ENCODE assay signal across 11 cellular contexts in the genomic region with DNA sequence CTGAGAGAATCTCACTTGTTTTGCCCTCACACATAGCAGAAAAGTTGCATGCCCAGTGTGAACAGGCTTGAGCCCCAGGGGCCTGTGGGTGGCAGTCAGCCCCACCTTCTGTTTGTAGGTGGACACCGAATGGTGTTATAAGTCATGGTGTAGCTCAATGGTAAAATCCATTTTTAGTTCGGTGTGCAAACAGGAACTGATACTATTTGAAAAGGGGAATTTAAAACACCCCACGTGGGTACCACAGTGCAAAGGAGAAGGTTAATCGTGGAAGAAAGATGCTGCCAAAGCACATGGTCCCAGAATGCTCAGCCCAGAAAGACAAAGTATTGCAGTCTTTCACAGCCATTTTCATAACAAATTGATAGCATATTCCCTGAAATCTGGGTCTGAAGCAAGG.
DNase-seq lines count a peak whose midpoint lies in the region; ATAC-seq, FAIRE-seq and TF ChIP-seq lines count a peak whose summit lies in the region.
"Had no signal": no experiment of that assay in that cellular context is flagged by ENCODE, and none has a peak within 500 bp of the region (broad histone marks: within the 10 kb centered on the region; RNA-seq: fewer than 3 reads in every experiment).

No MANE protein-coding gene starts in this region.

- no peak overlapping the region for H3K4me3 ChIP-seq in GM12878
- H3K4me3 ChIP-seq: left ventricle myocardium inferior had no signal

- peak; percentile 43 to 59; a peak in 2 of 4 replicates for TF ChIP-seq EP300 in GM12878 (IDR thresholded peaks at IDR 0.05; ENCODE audit: borderline replicate concordance in 1 of 2, control insufficient read depth in 1 of 2, low read depth in 2 of 2, low read length in 2 of 2)

- no peak for TF ChIP-seq POLR2A in GM12878 (IDR thresholded peaks at IDR 0.05; ENCODE audit: low read depth, low read length)

- no TSS peak for BruUV-seq in GM12878 (replicated peaks; lab: Mats Ljungman, UMichigan)

- peak overlapping the region; percentile 54 for H2AFZ ChIP-seq in GM12878 (ENCODE audit: control insufficient read depth, low read depth, low read length)

- no peaks in the 10 kb centered on the region for H3K79me2 ChIP-seq in GM12878 (ENCODE audit: control insufficient read depth, insufficient read depth, low read length)

- peak; percentile 58 for DNase-seq in GM12878 (ENCODE audit: low read depth, low spot score)
- no peak for DNase-seq in left colon
- no peak for DNase-seq in DMS 273 treated with DMSO at 0.1 percent for 48 hours (lab: John Stamatoyannopoulos, UW)
- DNase-seq in retina = no peak
- no peak for DNase-seq in DMS153 (lab: John Stamatoyannopoulos, UW)
- DNase-seq: H7, left ventricle myocardium inferior, NCI-H1417 had no signal

- CTCF ChIA-PET in GM12878 (lab: Yijun Ruan, JAX) = interaction anchor here (0.6 to 9.0 kb wide), 18 partner anchors 10 to 446 kb away, joined by 3 to 188 read pairs (median 4); no protein-coding TSS in a partner anchor

- H3K27ac ChIP-seq in GM12878 (ENCODE audit: control insufficient read depth, insufficient read depth) = 0 out of 2 replicates have a peak overlapping the region, but pooled peaks have one; percentile 38
- H3K27ac ChIP-seq: left ventricle myocardium inferior had no signal

- no peaks in the 10 kb centered on the region for H3K36me3 ChIP-seq in GM12878 (ENCODE audit: control insufficient read depth in 2 of 2, insufficient read depth in 2 of 2, low read length in 1 of 2)
- H3K36me3 ChIP-seq: left ventricle myocardium inferior had no signal

- POLR2A ChIA-PET in GM12878 (lab: Charles Lee) = interaction anchor here (1.3 to 2.0 kb wide), 4 partner anchors 11 to 240 kb away, joined by 3 to 14 read pairs (median 4); no protein-coding TSS in a partner anchor

- TF ChIP-seq RAD21 in GM12878 (IDR thresholded peaks at IDR 0.05; ENCODE audit: insufficient read depth, low read depth, low read length) = no peak

- H3K9me3 ChIP-seq in GM12878 (replicated peaks; ENCODE audit: control insufficient read depth, insufficient read depth, low read length) = no peaks in the 10 kb centered on the region; the same call in 2 of the 3 replicates
- H3K9me3 ChIP-seq: left ventricle myocardium inferior had no signal

- peak overlapping the region; percentile 54 for H3K4me2 ChIP-seq in GM12878 (ENCODE audit: control insufficient read depth, insufficient read depth)

- H4K20me1 ChIP-seq in GM12878 (ENCODE audit: control insufficient read depth, insufficient read depth) = no peaks in the 10 kb centered on the region

- H3K9ac ChIP-seq in GM12878 (ENCODE audit: control insufficient read depth, insufficient read depth, low read length) = no peak overlapping the region

- RAD21 ChIA-PET in GM12878 (lab: Charles Lee; ENCODE audit: unreplicated experiment) = interaction anchor here (0.8 to 9.3 kb wide), 19 partner anchors 8 to 447 kb away, joined by 3 to 73 read pairs (median 4); no protein-coding TSS in a partner anchor

- SMC1A ChIA-PET in GM12878 (lab: Charles Lee; ENCODE audit: uncharacterized antibody, unreplicated experiment) = interaction anchor here (0.7 to 14.6 kb wide), 22 partner anchors 10 to 447 kb away, joined by 3 to 217 read pairs (median 4); no protein-coding TSS in a partner anchor

- H3K4me1 ChIP-seq in GM12878 (ENCODE audit: control insufficient read depth, insufficient read depth, low read length) = peaks cover 15% of the 10 kb centered on the region

- peak; percentile 62 for FAIRE-seq in GM12878 (lab: Jason Lieb, UNC)

- TF ChIP-seq CTCF in GM12878 (IDR thresholded peaks at IDR 0.05 in 2 of 3, conservative IDR thresholded peaks at IDR 0.05 in 1 of 3; ENCODE audit: control insufficient read depth in 2 of 3, extremely low read depth in 1 of 3, insufficient read depth in 1 of 3, low read depth in 3 of 3, low read length in 3 of 3) = peak in 1 of 3 experiments; percentile 14; a peak in 1 of 6 replicates

- no peaks in the 10 kb centered on the region for H3K27me3 ChIP-seq in GM12878 (replicated peaks in 1 of 2; ENCODE audit: control insufficient read depth in 2 of 2, insufficient read depth in 2 of 2, low read length in 1 of 2)

- peak; percentile 85 for ATAC-seq in GM18520 (IDR thresholded peaks at IDR 0.05; ENCODE audit: unreplicated experiment)
- ATAC-seq in GM21528 (IDR thresholded peaks at IDR 0.05; ENCODE audit: low FRiP score, unreplicated experiment) = peak; percentile 92
- ATAC-seq in HG03139 (IDR thresholded peaks at IDR 0.05; ENCODE audit: unreplicated experiment) = peak; percentile 87
- ATAC-seq in GM12878 = peak; percentile 96
- ATAC-seq in left colon = no peak

- in situ Hi-C loops in GM12878 (cut with MboI) = no loop called here

- WGBS in GM12878 (ENCODE audit: insufficient coverage, insufficient replicate concordance, low lambda C conversion rate, missing lambda C conversion rate) = 3% methylated on average over 4 of the region's 4 CpGs

- intact Hi-C loops in GM12878 (cut with micrococcal nuclease; ENCODE audit: unreplicated experiment) (no loop called here), left colon (cut with DNase I, micrococcal nuclease) (no loop called here)

TF ChIP-seq in GM12878, 131 proteins besides CTCF, POLR2A, EP300 and RAD21 (continues in another document):
- TF ChIP-seq, protein P1, sequence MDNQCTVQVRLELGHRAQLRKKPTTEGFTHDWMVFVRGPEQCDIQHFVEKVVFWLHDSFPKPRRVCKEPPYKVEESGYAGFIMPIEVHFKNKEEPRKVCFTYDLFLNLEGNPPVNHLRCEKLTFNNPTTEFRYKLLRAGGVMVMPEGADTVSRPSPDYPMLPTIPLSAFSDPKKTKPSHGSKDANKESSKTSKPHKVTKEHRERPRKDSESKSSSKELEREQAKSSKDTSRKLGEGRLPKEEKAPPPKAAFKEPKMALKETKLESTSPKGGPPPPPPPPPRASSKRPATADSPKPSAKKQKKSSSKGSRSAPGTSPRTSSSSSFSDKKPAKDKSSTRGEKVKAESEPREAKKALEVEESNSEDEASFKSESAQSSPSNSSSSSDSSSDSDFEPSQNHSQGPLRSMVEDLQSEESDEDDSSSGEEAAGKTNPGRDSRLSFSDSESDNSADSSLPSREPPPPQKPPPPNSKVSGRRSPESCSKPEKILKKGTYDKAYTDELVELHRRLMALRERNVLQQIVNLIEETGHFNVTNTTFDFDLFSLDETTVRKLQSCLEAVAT (IDR thresholded peaks at IDR 0.05) = 0 out of 2 replicates have a peak, but pooled peaks have one; percentile 54
- TF ChIP-seq POLR2AphosphoS5 (IDR thresholded peaks at IDR 0.05; ENCODE audit: low read length) (no peak), MAX (IDR thresholded peaks at IDR 0.05; ENCODE audit: low read depth, low read length) (peak; percentile 94), DPF2 (IDR thresholded peaks at IDR 0.05) (peak; percentile 74), ZNF207 (IDR thresholded peaks at IDR 0.05; ENCODE audit: borderline replicate concordance) (0 out of 2 replicates have a peak, but pooled peaks have one; percentile 70), POLR2AphosphoS2 (IDR thresholded peaks at IDR 0.05; ENCODE audit: low read depth, low read length) (no peak), CHD1 (IDR thresholded peaks at IDR 0.05; ENCODE audit: low read depth, low read length) (peak; percentile 55; the same call in 1 of the 2 replicates), BRCA1 (IDR thresholded peaks at IDR 0.05; ENCODE audit: low read depth, low read length) (no peak), TCF7 (IDR thresholded peaks at IDR 0.05; ENCODE audit: borderline replicate concordance) (no peak), MXI1 (IDR thresholded peaks at IDR 0.05; ENCODE audit: low read depth, low read length) (peak; percentile 85; the same call in 1 of the 2 replicates), NBN (IDR thresholded peaks at IDR 0.05) (peak; percentile 63; the same call in 1 of the 2 replicates), NR2F1 (conservative IDR thresholded peaks at IDR 0.05) (peak; percentile 10; the same call in 1 of the 2 replicates), FOS (IDR thresholded peaks at IDR 0.05; ENCODE audit: borderline replicate concordance, extremely low read depth, insufficient read length) (no peak), SKIL (IDR thresholded peaks at IDR 0.05; ENCODE audit: low read depth, poor library complexity, severe bottlenecking) (peak; percentile 42), SMAD1 (IDR thresholded peaks at IDR 0.05; ENCODE audit: low read depth, partially characterized antibody) (no peak), ZNF384 (IDR thresholded peaks at IDR 0.05; ENCODE audit: borderline replicate concordance, low read depth, low read length) (no peak), RCOR1 (conservative IDR thresholded peaks at IDR 0.05; ENCODE audit: low read depth, low read length) (0 out of 2 replicates have a peak, but pooled peaks have one; percentile 46), PKNOX1 (IDR thresholded peaks at IDR 0.05) (no peak)
